In genomic region chr2:203310688-203311087, GRCh38 we compare ENCODE assay signal across 38 cellular contexts.
"Had no signal": no experiment of that assay in that cellular context is flagged by ENCODE, and none has a peak within 500 bp of the region (broad histone marks: within the 10 kb centered on the region; RNA-seq: fewer than 3 reads in every experiment).

No MANE protein-coding gene starts in this region.

- H3K27me3 ChIP-seq: adrenal gland, ascending aorta, breast epithelium, cardiac muscle cell, esophagus squamous epithelium, gastroesophageal sphincter had no signal

- H3K9me3 Mint-ChIP-seq: activated CD4-positive, alpha-beta T cell treated with anti-CD3 and anti-CD28 coated beads, Interleukin-2, amount 10 ng/mL, durations not matched to agents 24 days and 14 days; activated naive CD4-positive, alpha-beta T cell treated with anti-CD3 and anti-CD28 coated beads for 36 hours; activated naive CD4-positive, alpha-beta T cell treated with anti-CD3 and anti-CD28 coated beads, Interleukin-2, amount 50 U/mL, for 24 hours; activated T-helper 1 cell treated with anti-CD3 and anti-CD28 coated beads, Interleukin-12 subunit alpha, Interleukin-12 subunit beta, Interleukin-2, Interleukin-4 antibody, amounts not matched to agents 30 ng/mL and 10 ng/mL and 1 ng/mL, durations not matched to agents 14 hours and 24 hours and 36 hours; activated T-helper 2 cell treated with anti-CD3 and anti-CD28 coated beads, Interferon-gamma antibody, Interleukin-2, Interleukin-4, amounts not matched to agents 10 μg/mL and 5 μg/mL and 100 μg/mL, durations not matched to agents 14 hours and 24 hours and 36 hours; T-helper 2 cell treated with Interferon-gamma antibody and Interleukin-4, amounts not matched to agents 5 μg/mL and 100 μg/mL, for 36 hours had no signal

- H3K4me1 Mint-ChIP-seq: activated CD4-positive, alpha-beta T cell treated with anti-CD3 and anti-CD28 coated beads for 36 hours; activated CD4-positive, alpha-beta T cell treated with anti-CD3 and anti-CD28 coated beads, Interleukin-2, amount 10 ng/mL, durations not matched to agents 24 days and 14 days; activated CD8-positive, alpha-beta memory T cell treated with anti-CD3 and anti-CD28 coated beads, Interleukin-2, amount 10 ng/mL, durations not matched to agents 7 days and 5 days; activated naive CD4-positive, alpha-beta T cell treated with anti-CD3 and anti-CD28 coated beads, Interleukin-2, amount 50 U/mL, for 24 hours; activated naive CD8-positive, alpha-beta T cell treated with anti-CD3 and anti-CD28 coated beads for 36 hours; activated naive CD8-positive, alpha-beta T cell treated with anti-CD3 and anti-CD28 coated beads, Interleukin-2, amount 50 U/mL, for 24 hours; brain had no signal

- ATAC-seq: activated CD4-positive, alpha-beta T cell treated with anti-CD3 and anti-CD28 coated beads for 36 hours; activated CD8-positive, alpha-beta memory T cell treated with anti-CD3 and anti-CD28 coated beads, Interleukin-2, amount 10 ng/mL, durations not matched to agents 7 days and 5 days; activated naive CD8-positive, alpha-beta T cell treated with anti-CD3 and anti-CD28 coated beads, Interleukin-2, amount 50 U/mL, for 24 hours; gastroesophageal sphincter; T-helper 17 cell had no signal

- FAIRE-seq: colon, endometrium, endothelial cell of umbilical vein had no signal

- H3K27ac Mint-ChIP-seq: activated CD4-positive, alpha-beta memory T cell treated with anti-CD3 and anti-CD28 coated beads for 36 hours; activated CD8-positive, alpha-beta memory T cell treated with anti-CD3 and anti-CD28 coated beads, Interleukin-2, amount 10 ng/mL, durations not matched to agents 7 days and 5 days; activated naive CD4-positive, alpha-beta T cell treated with anti-CD3 and anti-CD28 coated beads for 36 hours; activated naive CD4-positive, alpha-beta T cell treated with anti-CD3 and anti-CD28 coated beads, Interleukin-2, amount 50 U/mL, for 24 hours; activated naive CD8-positive, alpha-beta T cell treated with anti-CD3 and anti-CD28 coated beads for 36 hours; activated T-helper 1 cell treated with anti-CD3 and anti-CD28 coated beads, Interleukin-12 subunit alpha, Interleukin-12 subunit beta, Interleukin-2, Interleukin-4 antibody, amounts not matched to agents 30 ng/mL and 10 ng/mL and 1 ng/mL, durations not matched to agents 14 hours and 24 hours and 36 hours; activated T-helper 2 cell treated with anti-CD3 and anti-CD28 coated beads, Interferon-gamma antibody, Interleukin-2, Interleukin-4, amounts not matched to agents 10 μg/mL and 5 μg/mL and 100 μg/mL, durations not matched to agents 14 hours and 24 hours and 36 hours; T-helper 17 cell; T-helper 2 cell treated with Interferon-gamma antibody and Interleukin-4, amounts not matched to agents 5 μg/mL and 100 μg/mL, for 36 hours had no signal

- DNase-seq: activated CD4-positive, alpha-beta memory T cell treated with anti-CD3 and anti-CD28 coated beads for 36 hours; activated CD4-positive, alpha-beta T cell treated with anti-CD3 and anti-CD28 coated beads for 36 hours; activated CD4-positive, alpha-beta T cell treated with anti-CD3 and anti-CD28 coated beads, Interleukin-2, amount 10 ng/mL, durations not matched to agents 24 days and 14 days; activated CD4-positive, CD25-positive, alpha-beta regulatory T cell; activated CD4-positive, CD25-positive, alpha-beta regulatory T cell treated with anti-CD3 and anti-CD28 coated beads, Interleukin-2, amount 50 U/mL, for 72 hours; activated CD8-positive, alpha-beta memory T cell treated with anti-CD3 and anti-CD28 coated beads, Interleukin-2, amount 10 ng/mL, durations not matched to agents 7 days and 5 days; activated CD8-positive, alpha-beta memory T cell treated with anti-CD3 and anti-CD28 coated beads, Interleukin-2, amount 50 U/mL, for 4 hours; activated CD8-positive, alpha-beta T cell treated with anti-CD3 and anti-CD28 coated beads, Interleukin-2, amount 10 ng/mL, durations not matched to agents 7 days and 5 days; activated effector memory CD4-positive, alpha-beta T cell treated with anti-CD3 and anti-CD28 coated beads, Interleukin-2, amount 50 U/mL, for 16 hours; activated naive CD4-positive, alpha-beta T cell treated with anti-CD3 and anti-CD28 coated beads for 36 hours; activated naive CD8-positive, alpha-beta T cell treated with anti-CD3 and anti-CD28 coated beads for 36 hours; activated naive CD8-positive, alpha-beta T cell treated with anti-CD3 and anti-CD28 coated beads, Interleukin-2, amount 50 U/mL, for 24 hours; activated T-cell treated with anti-CD3 and anti-CD28 coated beads, Interleukin-2, amount 50 U/mL, for 1 hour; activated T-cell treated with anti-CD3 and anti-CD28 coated beads, Interleukin-2, amount 50 U/mL, for 48 hours; adrenal gland; amygdala; cortex of kidney; dermis blood vessel endothelial cell; effector CD8-positive, alpha-beta T cell; esophagus squamous epithelium; foreskin melanocyte; T-helper 1 cell; T-helper 17 cell; T1000 had no signal

- H3K9me3 ChIP-seq: adrenal gland, ascending aorta, breast epithelium, esophagus squamous epithelium, gastroesophageal sphincter had no signal

- H3K4me3 ChIP-seq: adrenal gland, ascending aorta, breast epithelium, cardiac muscle cell, esophagus squamous epithelium, gastroesophageal sphincter had no signal

- H3K4me1 ChIP-seq: adrenal gland, ascending aorta, breast epithelium, esophagus squamous epithelium, gastroesophageal sphincter had no signal

- H3K4me3 Mint-ChIP-seq: activated CD4-positive, alpha-beta memory T cell treated with anti-CD3 and anti-CD28 coated beads for 36 hours; activated CD4-positive, alpha-beta T cell treated with anti-CD3 and anti-CD28 coated beads for 36 hours; activated CD4-positive, alpha-beta T cell treated with anti-CD3 and anti-CD28 coated beads, Interleukin-2, amount 10 ng/mL, durations not matched to agents 24 days and 14 days; activated CD8-positive, alpha-beta memory T cell treated with anti-CD3 and anti-CD28 coated beads, Interleukin-2, amount 10 ng/mL, durations not matched to agents 7 days and 5 days; activated CD8-positive, alpha-beta T cell treated with anti-CD3 and anti-CD28 coated beads, Interleukin-2, amount 10 ng/mL, durations not matched to agents 7 days and 5 days; activated naive CD4-positive, alpha-beta T cell treated with anti-CD3 and anti-CD28 coated beads for 36 hours; activated naive CD4-positive, alpha-beta T cell treated with anti-CD3 and anti-CD28 coated beads, Interleukin-2, amount 50 U/mL, for 24 hours; activated naive CD8-positive, alpha-beta T cell treated with anti-CD3 and anti-CD28 coated beads for 36 hours; activated naive CD8-positive, alpha-beta T cell treated with anti-CD3 and anti-CD28 coated beads, Interleukin-2, amount 50 U/mL, for 24 hours; activated T-helper 1 cell treated with anti-CD3 and anti-CD28 coated beads, Interleukin-12 subunit alpha, Interleukin-12 subunit beta, Interleukin-2, Interleukin-4 antibody, amounts not matched to agents 30 ng/mL and 10 ng/mL and 1 ng/mL, durations not matched to agents 14 hours and 24 hours and 36 hours; brain; central memory CD8-positive, alpha-beta T cell; T-helper 17 cell; T-helper 2 cell treated with Interferon-gamma antibody and Interleukin-4, amounts not matched to agents 5 μg/mL and 100 μg/mL, for 36 hours had no signal

- H3K27ac ChIP-seq: adrenal gland, ascending aorta, breast epithelium, cardiac muscle cell, epithelial cell of prostate, esophagus squamous epithelium, gastroesophageal sphincter had no signal

- H3K36me3 ChIP-seq: adrenal gland, cardiac muscle cell had no signal

- H3K27me3 Mint-ChIP-seq: activated CD4-positive, alpha-beta memory T cell treated with anti-CD3 and anti-CD28 coated beads for 36 hours; activated CD4-positive, alpha-beta T cell treated with anti-CD3 and anti-CD28 coated beads for 36 hours; activated CD4-positive, alpha-beta T cell treated with anti-CD3 and anti-CD28 coated beads, Interleukin-2, amount 10 ng/mL, durations not matched to agents 24 days and 14 days; activated CD8-positive, alpha-beta memory T cell treated with anti-CD3 and anti-CD28 coated beads, Interleukin-2, amount 10 ng/mL, durations not matched to agents 7 days and 5 days; activated naive CD4-positive, alpha-beta T cell treated with anti-CD3 and anti-CD28 coated beads, Interleukin-2, amount 50 U/mL, for 24 hours; activated naive CD8-positive, alpha-beta T cell treated with anti-CD3 and anti-CD28 coated beads for 36 hours; activated naive CD8-positive, alpha-beta T cell treated with anti-CD3 and anti-CD28 coated beads, Interleukin-2, amount 50 U/mL, for 24 hours; brain; central memory CD8-positive, alpha-beta T cell; T-helper 17 cell had no signal
